21 cellular contexts compared by ENCODE assay signal in the genomic region with DNA sequence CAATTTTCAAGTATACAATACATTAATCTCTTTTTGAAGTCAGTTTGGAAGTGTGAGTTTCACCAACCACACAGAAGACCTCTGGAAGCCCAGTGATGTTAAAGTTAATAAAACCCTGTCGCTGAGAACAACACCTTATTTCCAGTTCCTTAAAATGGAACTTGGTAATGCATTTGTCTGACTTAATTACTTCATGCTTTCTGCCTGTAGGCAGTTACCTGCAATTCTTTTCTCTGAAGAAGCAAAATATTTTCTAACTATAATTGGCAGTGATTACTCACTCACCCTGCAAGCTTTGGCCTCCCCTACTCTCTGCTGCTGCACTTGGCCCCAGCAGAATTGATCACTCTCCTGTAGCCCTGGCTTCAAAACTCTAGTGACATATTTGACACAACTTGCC.
"Had no signal": no experiment of that assay in that cellular context is flagged by ENCODE, and none has a peak within 500 bp of the region (broad histone marks: within the 10 kb centered on the region; RNA-seq: fewer than 3 reads in every experiment).

No MANE protein-coding gene starts in this region.

- H3K27ac ChIP-seq: coronary artery, dorsolateral prefrontal cortex, esophagus muscularis mucosa, foreskin keratinocyte, gastroesophageal sphincter, heart left ventricle, hepatocyte, left lung, lower lobe of right lung had no signal

- H3K27me3 ChIP-seq: dorsolateral prefrontal cortex, esophagus muscularis mucosa, foreskin keratinocyte, gastroesophageal sphincter, heart left ventricle, hepatocyte, left lung had no signal

- H3K4me2 ChIP-seq: hepatocyte had no signal

- H3K36me3 ChIP-seq: esophagus muscularis mucosa, gastroesophageal sphincter, heart left ventricle, left lung, lower lobe of right lung had no signal

- H2AFZ ChIP-seq: hepatocyte had no signal

- H3K4me3 ChIP-seq: coronary artery, dorsolateral prefrontal cortex, esophagus muscularis mucosa, gastroesophageal sphincter, heart left ventricle, hepatocyte, left lung, lower lobe of right lung had no signal

- H3K4me1 ChIP-seq: esophagus muscularis mucosa, foreskin keratinocyte, gastroesophageal sphincter, heart left ventricle, left lung, lower lobe of right lung had no signal

- ATAC-seq: foreskin keratinocyte; gastroesophageal sphincter; heart left ventricle; left lung; left ventricle myocardium superior; lower lobe of right lung; naive thymus-derived CD4-positive, alpha-beta T cell had no signal

- H3K9me3 ChIP-seq: esophagus muscularis mucosa, gastroesophageal sphincter, heart left ventricle, left lung, lower lobe of right lung had no signal

- DNase-seq: dermis blood vessel endothelial cell; dorsolateral prefrontal cortex; effector CD4-positive, alpha-beta T cell; effector memory CD4-positive, alpha-beta T cell; heart left ventricle; hypothalamus; immature natural killer cell; islet precursor cell; kidney; kidney glomerular epithelial cell; left lung; left ventricle myocardium superior; lower lobe of right lung; mesendoderm; midbrain; naive thymus-derived CD4-positive, alpha-beta T cell had no signal
